20 cellular contexts compared by ENCODE assay signal in genomic region chr1:216153130-216153529, GRCh38.
DNase-seq lines count a peak whose midpoint lies in the region; ATAC-seq, FAIRE-seq and TF ChIP-seq lines count a peak whose summit lies in the region.
"Had no signal": no experiment of that assay in that cellular context is flagged by ENCODE, and none has a peak within 500 bp of the region (broad histone marks: within the 10 kb centered on the region; RNA-seq: fewer than 3 reads in every experiment).

No MANE protein-coding gene starts in this region.

- no peaks in the 10 kb centered on the region for H3K23me2 ChIP-seq in H9 (ENCODE audit: insufficient read length, low read depth, low read length, poor library complexity, severe bottlenecking)
- H3K23me2 ChIP-seq in H1 (ENCODE audit: low read depth, low read length), result no peaks in the 10 kb centered on the region

- no peak overlapping the region; the same call in 1 of the 2 replicates for H2BK15ac ChIP-seq in H9 (ENCODE audit: low read depth, low read length)
- no peak overlapping the region for H2BK15ac ChIP-seq in H1 (ENCODE audit: low read length)

- no peaks in the 10 kb centered on the region for H4K20me1 ChIP-seq in H9 (ENCODE audit: control insufficient read depth, insufficient read depth, insufficient read length)
- H4K20me1 ChIP-seq in H1 (replicated peaks in 1 of 2; ENCODE audit: control insufficient read depth in 1 of 2, insufficient read depth in 2 of 2, low read length in 2 of 2), result no peaks in the 10 kb centered on the region
- H4K20me1 ChIP-seq: BLaER1 treated with 17β-estradiol and CSF1 and Interleukin-3, amounts not matched to agents 10 nM and 100 nM had no signal

- H2BK120ac ChIP-seq in H9 (ENCODE audit: low read depth, low read length, poor library complexity, severe bottlenecking) (no peak overlapping the region), H1 (replicated peaks; ENCODE audit: low read depth, low read length) (no peak overlapping the region)

- no peak for ATAC-seq in HG02981 (IDR thresholded peaks at IDR 0.05; ENCODE audit: unreplicated experiment)
- ATAC-seq: A549; CD8-positive, alpha-beta T cell had no signal

- H4K8ac ChIP-seq in H9 (replicated peaks; ENCODE audit: insufficient read length, low read depth, low read length), result no peak overlapping the region
- no peak overlapping the region for H4K8ac ChIP-seq in H1 (ENCODE audit: extremely low read depth, insufficient read depth, low read length)

- H3K36me3 Mint-ChIP-seq in H9 (ENCODE audit: insufficient read depth in 1 of 3, low read depth in 3 of 3) (peaks cover 15 to 50% (median 21%) of the 10 kb centered on the region in 3 experiments; a peak in 6 of 7 replicates), nephron progenitor cell (ENCODE audit: low read depth) (no peaks in the 10 kb centered on the region)
- H3K36me3 Mint-ChIP-seq: CD8-positive, alpha-beta T cell had no signal

- H4K91ac ChIP-seq in H9 (ENCODE audit: insufficient read length, low read depth, low read length) (no peak overlapping the region), H1 (replicated peaks; ENCODE audit: insufficient read length, low read length) (peak overlapping the region; percentile 29)

- H2AK5ac ChIP-seq in H9 (ENCODE audit: insufficient read length, low read length), result no peak overlapping the region
- 0 out of 2 replicates have a peak overlapping the region, but pooled peaks have one; percentile 15 for H2AK5ac ChIP-seq in H1 (ENCODE audit: low read depth, low read length)

- WGBS in H9 (ENCODE audit: extremely low coverage, insufficient read length, low lambda C conversion rate), result no CpG with 5 or more reads among the region's 2 CpGs
- WGBS in H1 (ENCODE audit: extremely low coverage in 1 of 2, insufficient coverage in 1 of 2, insufficient read length in 1 of 2, insufficient replicate concordance in 2 of 2, low coverage in 1 of 2, low lambda C conversion rate in 2 of 2, missing lambda C conversion rate in 1 of 2), 2 experiments, result 94% methylated on average over 2 of the region's 2 CpGs; no CpG with 5 or more reads in 1 of the 2 experiments

- H2BK20ac ChIP-seq in H9 (ENCODE audit: low read depth, low read length, poor library complexity, severe bottlenecking), result no peak overlapping the region
- 0 out of 2 replicates have a peak overlapping the region, but pooled peaks have one; percentile 43 for H2BK20ac ChIP-seq in H1 (ENCODE audit: low read length)

- H2BK5ac ChIP-seq in H9 (ENCODE audit: insufficient read length, low read length), result no peak overlapping the region
- peak overlapping the region; percentile 81; the same call in 1 of the 2 replicates for H2BK5ac ChIP-seq in H1 (ENCODE audit: low read depth, low read length)

- H3K4me3 Mint-ChIP-seq in H9 (no peak overlapping the region; a peak in 1 of 5 replicates), nephron progenitor cell (no peak overlapping the region)
- H3K4me3 Mint-ChIP-seq: B cell; CD4-positive, alpha-beta T cell; CD8-positive, alpha-beta T cell had no signal

- no peak overlapping the region for H3K14ac ChIP-seq in H9 (ENCODE audit: insufficient read depth, low read length)
- H3K14ac ChIP-seq in H1 (ENCODE audit: insufficient read length), result no peak overlapping the region

- no peak overlapping the region for H3K4me2 ChIP-seq in H9 (ENCODE audit: insufficient read depth, insufficient read length, low read length)
- no peak overlapping the region for H3K4me2 ChIP-seq in H1 (ENCODE audit: insufficient read depth in 1 of 2, low read depth in 2 of 2, low read length in 2 of 2)
- H3K4me2 ChIP-seq: A549; BLaER1 treated with 17β-estradiol and CSF1 and Interleukin-3, amounts not matched to agents 10 nM and 100 nM had no signal

- H4K5ac ChIP-seq in H9 (ENCODE audit: insufficient read length, low read depth, low read length) (no peak overlapping the region), H1 (ENCODE audit: insufficient read length, low read depth, low read length) (no peak overlapping the region)

- no peaks in the 10 kb centered on the region for H3K27me3 ChIP-seq in H9 (ENCODE audit: insufficient read depth, low read length)
- no peaks in the 10 kb centered on the region for H3K27me3 ChIP-seq in H1 (replicated peaks in 1 of 4; ENCODE audit: control insufficient read depth in 3 of 4, extremely low read depth in 1 of 4, insufficient read depth in 3 of 4, low read length in 3 of 4)
- H3K27me3 ChIP-seq: BLaER1 treated with 17β-estradiol and CSF1 and Interleukin-3, amounts not matched to agents 10 nM and 100 nM had no signal

- H3K27ac ChIP-seq in H9 (ENCODE audit: insufficient read length, low read depth, low read length), result no peak overlapping the region
- no peak overlapping the region for H3K27ac ChIP-seq in H1 (ENCODE audit: low read depth, low read length)
- H3K27ac ChIP-seq: 22Rv1; A549; BLaER1 treated with 17β-estradiol and CSF1 and Interleukin-3, amounts not matched to agents 10 nM and 100 nM; C4-2B had no signal

- no peak overlapping the region for H3K56ac ChIP-seq in H9 (ENCODE audit: insufficient read length, low read depth, low read length)
- H3K56ac ChIP-seq in H1 (replicated peaks; ENCODE audit: insufficient read length, low read depth, low read length), result no peak overlapping the region

- H3K18ac ChIP-seq in H9 (ENCODE audit: insufficient read length, low read depth, low read length), result no peak overlapping the region
- H3K18ac ChIP-seq in H1 (ENCODE audit: extremely low read depth, low read length), result no peak overlapping the region

- TF ChIP-seq RAD21 in H1 (IDR thresholded peaks at IDR 0.05 in 1 of 2, conservative IDR thresholded peaks at IDR 0.05 in 1 of 2; ENCODE audit: low read depth in 2 of 2, low read length in 2 of 2), result no peak

- peaks cover 0 to 3% (median 0%) of the 10 kb centered on the region in 4 experiments; a peak in 1 of 8 replicates for H3K36me3 ChIP-seq in H1 (ENCODE audit: control insufficient read depth in 2 of 4, insufficient read depth in 4 of 4, low read length in 3 of 4)
- H3K36me3 ChIP-seq: BLaER1 treated with 17β-estradiol and CSF1 and Interleukin-3, amounts not matched to agents 10 nM and 100 nM had no signal

- H3K27ac Mint-ChIP-seq in H9, result no peak overlapping the region
- peak overlapping the region; percentile 48 for H3K27ac Mint-ChIP-seq in nephron progenitor cell
- H3K27ac Mint-ChIP-seq: B cell; CD4-positive, alpha-beta T cell; CD8-positive, alpha-beta T cell had no signal

- H3K23ac ChIP-seq in H9 (ENCODE audit: insufficient read length, low read depth, low read length) (no peak overlapping the region), H1 (ENCODE audit: insufficient read length) (no peak overlapping the region)

- no peak for FAIRE-seq in H1 (lab: Jason Lieb, UNC)
- FAIRE-seq: A549, G401.6, GM12891, GM19239 had no signal

- H2AFZ ChIP-seq in H9 (ENCODE audit: low read length), result no peak overlapping the region
- no peak overlapping the region for H2AFZ ChIP-seq in H1 (ENCODE audit: low read length)

- H3K9ac ChIP-seq in H9 (ENCODE audit: extremely low read depth, insufficient read length, low read length), result no peak overlapping the region
- no peak overlapping the region for H3K9ac ChIP-seq in H1 (replicated peaks in 1 of 4; ENCODE audit: extremely low read depth in 1 of 4, low read depth in 3 of 4, low read length in 3 of 4)
- H3K9ac ChIP-seq: BLaER1 treated with 17β-estradiol and CSF1 and Interleukin-3, amounts not matched to agents 10 nM and 100 nM had no signal

- H3K9me3 ChIP-seq in H9 (ENCODE audit: control insufficient read depth, low read depth, low read length), result peaks cover 8% of the 10 kb centered on the region
- no peaks in the 10 kb centered on the region; a peak in 1 of 4 replicates for H3K9me3 ChIP-seq in H1 (ENCODE audit: insufficient read depth in 2 of 2, low read depth in 1 of 2, low read length in 1 of 2)
- H3K9me3 ChIP-seq: A549, Caco-2 had no signal

- peak; percentile 65 for DNase-seq in H9
- no peak for DNase-seq in H1 (ENCODE audit: low read depth in 1 of 2, low spot score in 2 of 2)
- DNase-seq in nephron progenitor cell, result no peak
- DNase-seq in superior temporal gyrus (ENCODE audit: extremely low spot score), result no peak
- DNase-seq: AML-193; Caco-2; Calu3; CD4-positive, alpha-beta T cell; CD8-positive, alpha-beta T cell; DMS79 treated with DMSO at 0.1 percent for 48 hours; GF-D8 had no signal

- H3K4me1 Mint-ChIP-seq in H9 (peaks cover 9 to 21% of the 10 kb centered on the region in 2 experiments), nephron progenitor cell (no peaks in the 10 kb centered on the region)
- H3K4me1 Mint-ChIP-seq: B cell had no signal

- POLR2A ChIA-PET in H1 (lab: Charles Lee; ENCODE audit: partially characterized antibody), result no interaction called here

- no peaks in the 10 kb centered on the region for H3K79me2 ChIP-seq in H9 (ENCODE audit: insufficient read depth, low read length)
- no peaks in the 10 kb centered on the region for H3K79me2 ChIP-seq in H1 (ENCODE audit: control insufficient read depth in 1 of 2, insufficient read depth in 2 of 2, low read length in 2 of 2)

- H3K79me1 ChIP-seq in H9 (ENCODE audit: insufficient read depth, low read depth, low read length, poor library complexity, severe bottlenecking) (no peaks in the 10 kb centered on the region), H1 (ENCODE audit: low read depth, low read length) (no peaks in the 10 kb centered on the region)

- no peak overlapping the region for H3K4ac ChIP-seq in H9 (ENCODE audit: low read depth, low read length)
- no peak overlapping the region for H3K4ac ChIP-seq in H1 (replicated peaks; ENCODE audit: insufficient read length, low read depth, low read length)

- H3K27me3 Mint-ChIP-seq in H9 (ENCODE audit: low read depth) (no peaks in the 10 kb centered on the region), nephron progenitor cell (ENCODE audit: low read depth, poor library complexity) (peaks cover 1% of the 10 kb centered on the region)
- H3K27me3 Mint-ChIP-seq: B cell; CD4-positive, alpha-beta T cell had no signal

- TF ChIP-seq EP300 in H1 (IDR thresholded peaks at IDR 0.05; ENCODE audit: borderline replicate concordance in 1 of 2, low read depth in 2 of 2, low read length in 2 of 2), result no peak

- H3T11ph ChIP-seq in H9 (ENCODE audit: low read length), result no peak overlapping the region

- TF ChIP-seq CTCF in H9 (conservative IDR thresholded peaks at IDR 0.05), result no peak
- TF ChIP-seq CTCF in H1 (IDR thresholded peaks at IDR 0.05; ENCODE audit: control extremely low read depth in 1 of 3, insufficient read depth in 1 of 3, low read depth in 1 of 3, low read length in 3 of 3), result no peak
- no peak for TF ChIP-seq CTCF in nephron progenitor cell (IDR thresholded peaks at IDR 0.05)

- H3K4me3 ChIP-seq in H1 (ENCODE audit: extremely low read depth in 1 of 4, insufficient read depth in 2 of 4, low read depth in 3 of 4, low read length in 4 of 4), result no peak overlapping the region
- H3K4me3 ChIP-seq: A549; BLaER1 treated with 17β-estradiol and CSF1 and Interleukin-3, amounts not matched to agents 10 nM and 100 nM had no signal

- H2BK12ac ChIP-seq in H9 (ENCODE audit: insufficient read length, low read depth, low read length) (no peak overlapping the region), H1 (ENCODE audit: low read depth, low read length) (no peak overlapping the region; the same call in 1 of the 2 replicates)

- CTCF ChIA-PET in H1 (lab: Charles Lee; ENCODE audit: partially characterized antibody), result no interaction called here

- H3K9me3 Mint-ChIP-seq in H9 (peaks cover 8 to 20% of the 10 kb centered on the region in 2 experiments), nephron progenitor cell (peaks cover 21% of the 10 kb centered on the region)

- no peaks in the 10 kb centered on the region; the same call in 1 of the 2 replicates for H3K4me1 ChIP-seq in H9 (ENCODE audit: insufficient read depth, low read length)
- no peaks in the 10 kb centered on the region for H3K4me1 ChIP-seq in H1 (replicated peaks in 1 of 4; ENCODE audit: control insufficient read depth in 3 of 4, insufficient read depth in 4 of 4, low read length in 3 of 4)
- H3K4me1 ChIP-seq: A549; BLaER1 treated with 17β-estradiol and CSF1 and Interleukin-3, amounts not matched to agents 10 nM and 100 nM; Caco-2 had no signal

- no peak for TF ChIP-seq POLR2A in H1 (IDR thresholded peaks at IDR 0.05; ENCODE audit: control extremely low read depth in 1 of 2, low read depth in 2 of 2, low read length in 2 of 2)
